In the genomic region with DNA sequence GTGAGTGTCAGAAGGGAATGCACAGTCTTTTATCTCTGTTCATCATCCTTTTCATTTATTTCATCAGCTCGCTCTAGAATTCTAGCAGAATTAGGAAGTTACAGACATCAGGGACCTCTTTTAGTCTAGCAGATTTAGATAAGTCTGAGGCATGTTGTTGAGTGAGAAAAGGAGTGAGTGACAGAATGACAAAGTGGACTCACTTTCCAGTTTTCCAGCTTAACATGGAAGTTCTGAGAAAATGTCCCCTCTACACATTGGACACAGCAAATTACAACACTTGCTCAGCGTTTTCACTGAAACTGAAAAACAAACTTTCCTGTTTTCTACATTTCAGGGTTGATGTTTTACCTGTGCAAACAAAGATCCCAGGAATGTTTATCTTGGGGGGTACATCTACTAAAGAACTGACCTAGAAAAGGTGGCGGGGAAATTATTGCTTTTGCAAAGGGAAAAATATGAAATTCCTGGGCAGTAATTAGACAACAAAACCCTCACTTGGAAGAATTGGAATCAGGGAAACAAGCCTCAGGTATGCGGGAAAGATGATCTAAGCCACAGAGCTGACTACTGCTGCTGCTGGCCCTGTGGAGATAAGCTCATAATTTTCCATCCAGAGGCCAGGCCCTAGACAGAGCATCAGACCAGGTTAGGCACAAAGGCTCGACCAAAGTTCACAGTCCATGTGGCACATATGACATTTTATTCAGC, we compare ENCODE assay signal across 1 cellular context.
TF ChIP-seq lines count a peak whose summit lies in the region.

No MANE protein-coding gene starts in this region.

TF ChIP-seq in HepG2, 621 proteins besides CTCF, POLR2A, EP300 and RAD21 (continued from another document and continues in another):
- no peak for TF ChIP-seq SRSF4 (IDR thresholded peaks at IDR 0.05; ENCODE audit: low read depth, low read length, poor library complexity, severe bottlenecking)
- peak; percentile 53; the same call in 1 of the 2 replicates for TF ChIP-seq RBFOX2 (IDR thresholded peaks at IDR 0.05; ENCODE audit: low read depth, low read length)
- TF ChIP-seq NONO (IDR thresholded peaks at IDR 0.05), result no peak
- TF ChIP-seq NONO (CRISPR knock-in tag; conservative IDR thresholded peaks at IDR 0.05), result 0 out of 2 replicates have a peak, but pooled peaks have one; percentile 34
- 0 out of 2 replicates have a peak, but pooled peaks have one; percentile 57 for TF ChIP-seq KLF12 (CRISPR knock-in tag; IDR thresholded peaks at IDR 0.05; ENCODE audit: borderline replicate concordance)
- no peak for TF ChIP-seq KMT2B (CRISPR knock-in tag; IDR thresholded peaks at IDR 0.05)
- peak; percentile 78; the same call in 1 of the 2 replicates for TF ChIP-seq SOX5 (CRISPR knock-in tag; IDR thresholded peaks at IDR 0.05; ENCODE audit: borderline replicate concordance)
- no peak for TF ChIP-seq NCOR1 (IDR thresholded peaks at IDR 0.05; ENCODE audit: borderline replicate concordance, low read length)
- TF ChIP-seq MAX (IDR thresholded peaks at IDR 0.05), result peak; percentile 51; the same call in 1 of the 2 replicates
- no peak for TF ChIP-seq KMT2A (CRISPR knock-in tag; IDR thresholded peaks at IDR 0.05)
- TF ChIP-seq, protein P1, sequence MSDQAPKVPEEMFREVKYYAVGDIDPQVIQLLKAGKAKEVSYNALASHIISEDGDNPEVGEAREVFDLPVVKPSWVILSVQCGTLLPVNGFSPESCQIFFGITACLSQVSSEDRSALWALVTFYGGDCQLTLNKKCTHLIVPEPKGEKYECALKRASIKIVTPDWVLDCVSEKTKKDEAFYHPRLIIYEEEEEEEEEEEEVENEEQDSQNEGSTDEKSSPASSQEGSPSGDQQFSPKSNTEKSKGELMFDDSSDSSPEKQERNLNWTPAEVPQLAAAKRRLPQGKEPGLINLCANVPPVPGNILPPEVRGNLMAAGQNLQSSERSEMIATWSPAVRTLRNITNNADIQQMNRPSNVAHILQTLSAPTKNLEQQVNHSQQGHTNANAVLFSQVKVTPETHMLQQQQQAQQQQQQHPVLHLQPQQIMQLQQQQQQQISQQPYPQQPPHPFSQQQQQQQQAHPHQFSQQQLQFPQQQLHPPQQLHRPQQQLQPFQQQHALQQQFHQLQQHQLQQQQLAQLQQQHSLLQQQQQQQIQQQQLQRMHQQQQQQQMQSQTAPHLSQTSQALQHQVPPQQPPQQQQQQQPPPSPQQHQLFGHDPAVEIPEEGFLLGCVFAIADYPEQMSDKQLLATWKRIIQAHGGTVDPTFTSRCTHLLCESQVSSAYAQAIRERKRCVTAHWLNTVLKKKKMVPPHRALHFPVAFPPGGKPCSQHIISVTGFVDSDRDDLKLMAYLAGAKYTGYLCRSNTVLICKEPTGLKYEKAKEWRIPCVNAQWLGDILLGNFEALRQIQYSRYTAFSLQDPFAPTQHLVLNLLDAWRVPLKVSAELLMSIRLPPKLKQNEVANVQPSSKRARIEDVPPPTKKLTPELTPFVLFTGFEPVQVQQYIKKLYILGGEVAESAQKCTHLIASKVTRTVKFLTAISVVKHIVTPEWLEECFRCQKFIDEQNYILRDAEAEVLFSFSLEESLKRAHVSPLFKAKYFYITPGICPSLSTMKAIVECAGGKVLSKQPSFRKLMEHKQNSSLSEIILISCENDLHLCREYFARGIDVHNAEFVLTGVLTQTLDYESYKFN (CRISPR knock-in tag; conservative IDR thresholded peaks at IDR 0.05), result peak; percentile 96
- no peak for TF ChIP-seq SP140L (CRISPR knock-in tag; IDR thresholded peaks at IDR 0.05; ENCODE audit: borderline replicate concordance)
- TF ChIP-seq ZNF292 (CRISPR knock-in tag; IDR thresholded peaks at IDR 0.05; ENCODE audit: borderline replicate concordance, low read depth), result peak; percentile 36; the same call in 1 of the 2 replicates
- no peak for TF ChIP-seq ZNF296 (CRISPR knock-in tag; conservative IDR thresholded peaks at IDR 0.05)
- TF ChIP-seq ZNF446 (CRISPR knock-in tag; IDR thresholded peaks at IDR 0.05), result no peak
- TF ChIP-seq, protein P2, sequence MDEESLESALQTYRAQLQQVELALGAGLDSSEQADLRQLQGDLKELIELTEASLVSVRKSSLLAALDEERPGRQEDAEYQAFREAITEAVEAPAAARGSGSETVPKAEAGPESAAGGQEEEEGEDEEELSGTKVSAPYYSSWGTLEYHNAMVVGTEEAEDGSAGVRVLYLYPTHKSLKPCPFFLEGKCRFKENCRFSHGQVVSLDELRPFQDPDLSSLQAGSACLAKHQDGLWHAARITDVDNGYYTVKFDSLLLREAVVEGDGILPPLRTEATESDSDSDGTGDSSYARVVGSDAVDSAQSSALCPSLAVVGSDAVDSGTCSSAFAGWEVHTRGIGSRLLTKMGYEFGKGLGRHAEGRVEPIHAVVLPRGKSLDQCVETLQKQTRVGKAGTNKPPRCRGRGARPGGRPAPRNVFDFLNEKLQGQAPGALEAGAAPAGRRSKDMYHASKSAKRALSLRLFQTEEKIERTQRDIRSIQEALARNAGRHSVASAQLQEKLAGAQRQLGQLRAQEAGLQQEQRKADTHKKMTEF (CRISPR knock-in tag; IDR thresholded peaks at IDR 0.05), result peak; percentile 67
- TF ChIP-seq SIX1 (CRISPR knock-in tag; IDR thresholded peaks at IDR 0.05; ENCODE audit: borderline replicate concordance), result peak; percentile 45; the same call in 1 of the 2 replicates
- no peak for TF ChIP-seq PHB2 (IDR thresholded peaks at IDR 0.05; ENCODE audit: partially characterized antibody)
- TF ChIP-seq TERF1 (CRISPR knock-in tag; IDR thresholded peaks at IDR 0.05), result no peak
- no peak for TF ChIP-seq ZNF747 (CRISPR knock-in tag; IDR thresholded peaks at IDR 0.05; ENCODE audit: borderline replicate concordance)
- TF ChIP-seq, protein P3, sequence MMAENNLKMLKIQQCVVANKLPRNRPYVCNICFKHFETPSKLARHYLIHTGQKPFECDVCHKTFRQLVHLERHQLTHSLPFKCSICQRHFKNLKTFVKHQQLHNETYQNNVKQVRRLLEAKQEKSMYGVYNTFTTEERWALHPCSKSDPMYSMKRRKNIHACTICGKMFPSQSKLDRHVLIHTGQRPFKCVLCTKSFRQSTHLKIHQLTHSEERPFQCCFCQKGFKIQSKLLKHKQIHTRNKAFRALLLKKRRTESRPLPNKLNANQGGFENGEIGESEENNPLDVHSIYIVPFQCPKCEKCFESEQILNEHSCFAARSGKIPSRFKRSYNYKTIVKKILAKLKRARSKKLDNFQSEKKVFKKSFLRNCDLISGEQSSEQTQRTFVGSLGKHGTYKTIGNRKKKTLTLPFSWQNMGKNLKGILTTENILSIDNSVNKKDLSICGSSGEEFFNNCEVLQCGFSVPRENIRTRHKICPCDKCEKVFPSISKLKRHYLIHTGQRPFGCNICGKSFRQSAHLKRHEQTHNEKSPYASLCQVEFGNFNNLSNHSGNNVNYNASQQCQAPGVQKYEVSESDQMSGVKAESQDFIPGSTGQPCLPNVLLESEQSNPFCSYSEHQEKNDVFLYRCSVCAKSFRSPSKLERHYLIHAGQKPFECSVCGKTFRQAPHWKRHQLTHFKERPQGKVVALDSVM (CRISPR knock-in tag; IDR thresholded peaks at IDR 0.05), result no peak
- no peak for TF ChIP-seq ISX (CRISPR knock-in tag; conservative IDR thresholded peaks at IDR 0.05)
- TF ChIP-seq NKX3-1 (CRISPR knock-in tag; IDR thresholded peaks at IDR 0.05), result 0 out of 2 replicates have a peak, but pooled peaks have one; percentile 44
- peak; percentile 89 for TF ChIP-seq HNF1A (IDR thresholded peaks at IDR 0.05; ENCODE audit: low read depth)
- TF ChIP-seq HNF1A (CRISPR knock-in tag; IDR thresholded peaks at IDR 0.05; ENCODE audit: borderline replicate concordance), result peak; percentile 87; the same call in 1 of the 2 replicates
- TF ChIP-seq HNRNPL (IDR thresholded peaks at IDR 0.05; ENCODE audit: low read depth, low read length), result no peak
- no peak for TF ChIP-seq HES4 (CRISPR knock-in tag; IDR thresholded peaks at IDR 0.05; ENCODE audit: borderline replicate concordance)
- TF ChIP-seq, protein P4, sequence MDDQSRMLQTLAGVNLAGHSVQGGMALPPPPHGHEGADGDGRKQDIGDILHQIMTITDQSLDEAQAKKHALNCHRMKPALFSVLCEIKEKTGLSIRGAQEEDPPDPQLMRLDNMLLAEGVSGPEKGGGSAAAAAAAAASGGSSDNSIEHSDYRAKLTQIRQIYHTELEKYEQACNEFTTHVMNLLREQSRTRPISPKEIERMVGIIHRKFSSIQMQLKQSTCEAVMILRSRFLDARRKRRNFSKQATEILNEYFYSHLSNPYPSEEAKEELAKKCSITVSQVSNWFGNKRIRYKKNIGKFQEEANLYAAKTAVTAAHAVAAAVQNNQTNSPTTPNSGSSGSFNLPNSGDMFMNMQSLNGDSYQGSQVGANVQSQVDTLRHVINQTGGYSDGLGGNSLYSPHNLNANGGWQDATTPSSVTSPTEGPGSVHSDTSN (CRISPR knock-in tag; IDR thresholded peaks at IDR 0.05; ENCODE audit: borderline replicate concordance), result no peak
- TF ChIP-seq ZNF383 (CRISPR knock-in tag; IDR thresholded peaks at IDR 0.05; ENCODE audit: borderline replicate concordance), result no peak
- TF ChIP-seq MBNL3 (CRISPR knock-in tag; conservative IDR thresholded peaks at IDR 0.05), result no peak
- TF ChIP-seq, protein P5, sequence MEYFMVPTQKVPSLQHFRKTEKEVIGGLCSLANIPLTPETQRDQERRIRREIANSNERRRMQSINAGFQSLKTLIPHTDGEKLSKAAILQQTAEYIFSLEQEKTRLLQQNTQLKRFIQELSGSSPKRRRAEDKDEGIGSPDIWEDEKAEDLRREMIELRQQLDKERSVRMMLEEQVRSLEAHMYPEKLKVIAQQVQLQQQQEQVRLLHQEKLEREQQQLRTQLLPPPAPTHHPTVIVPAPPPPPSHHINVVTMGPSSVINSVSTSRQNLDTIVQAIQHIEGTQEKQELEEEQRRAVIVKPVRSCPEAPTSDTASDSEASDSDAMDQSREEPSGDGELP (IDR thresholded peaks at IDR 0.05; ENCODE audit: borderline replicate concordance, low read depth), result peak; percentile 22; the same call in 1 of the 2 replicates
- no peak for TF ChIP-seq CREB3 (CRISPR knock-in tag; IDR thresholded peaks at IDR 0.05)
- TF ChIP-seq ONECUT2 (CRISPR knock-in tag; IDR thresholded peaks at IDR 0.05), result peak; percentile 27; the same call in 1 of the 2 replicates
- peak; percentile 32; the same call in 1 of the 2 replicates for TF ChIP-seq MIXL1 (CRISPR knock-in tag; IDR thresholded peaks at IDR 0.05)
- TF ChIP-seq CHD2 (IDR thresholded peaks at IDR 0.05; ENCODE audit: low read depth, low read length), result no peak
- TF ChIP-seq ZNF713 (CRISPR knock-in tag; IDR thresholded peaks at IDR 0.05), result no peak
- no peak for TF ChIP-seq ZNF572 (CRISPR knock-in tag; IDR thresholded peaks at IDR 0.05)
- no peak for TF ChIP-seq ETV5 (CRISPR knock-in tag; IDR thresholded peaks at IDR 0.05; ENCODE audit: borderline replicate concordance)
- no peak for TF ChIP-seq RBAK (CRISPR knock-in tag; IDR thresholded peaks at IDR 0.05)
- TF ChIP-seq PHF5A (CRISPR knock-in tag; IDR thresholded peaks at IDR 0.05; ENCODE audit: low read depth, unreplicated experiment), result peak; percentile 87
- no peak for TF ChIP-seq ZNF790 (CRISPR knock-in tag; IDR thresholded peaks at IDR 0.05; ENCODE audit: borderline replicate concordance)
- no peak for TF ChIP-seq ZNF282 (IDR thresholded peaks at IDR 0.05; ENCODE audit: partially characterized antibody)
- no peak for TF ChIP-seq ZNF251 (CRISPR knock-in tag; IDR thresholded peaks at IDR 0.05)
- no peak for TF ChIP-seq SATB2 (CRISPR knock-in tag; IDR thresholded peaks at IDR 0.05)
- TF ChIP-seq MAFG (CRISPR knock-in tag; IDR thresholded peaks at IDR 0.05), result no peak
- TF ChIP-seq, protein P6, sequence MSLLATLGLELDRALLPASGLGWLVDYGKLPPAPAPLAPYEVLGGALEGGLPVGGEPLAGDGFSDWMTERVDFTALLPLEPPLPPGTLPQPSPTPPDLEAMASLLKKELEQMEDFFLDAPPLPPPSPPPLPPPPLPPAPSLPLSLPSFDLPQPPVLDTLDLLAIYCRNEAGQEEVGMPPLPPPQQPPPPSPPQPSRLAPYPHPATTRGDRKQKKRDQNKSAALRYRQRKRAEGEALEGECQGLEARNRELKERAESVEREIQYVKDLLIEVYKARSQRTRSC (CRISPR knock-in tag; IDR thresholded peaks at IDR 0.05; ENCODE audit: low read depth), result no peak
- TF ChIP-seq TBX3 (IDR thresholded peaks at IDR 0.05; ENCODE audit: borderline replicate concordance), result peak; percentile 83
